18 cellular contexts compared by ENCODE assay signal in genomic region chr9:8978334-8978733, GRCh38.
"Had no signal": no experiment of that assay in that cellular context is flagged by ENCODE, and none has a peak within 500 bp of the region (broad histone marks: within the 10 kb centered on the region; RNA-seq: fewer than 3 reads in every experiment).

No MANE protein-coding gene starts in this region.

- ATAC-seq: foreskin keratinocyte; left colon; left ventricle myocardium superior; naive thymus-derived CD4-positive, alpha-beta T cell; right cardiac atrium had no signal

- DNase-seq: cortex of kidney; dorsolateral prefrontal cortex; effector CD8-positive, alpha-beta T cell; erythroblast; foreskin keratinocyte; left colon; left ventricle myocardium superior; mesendoderm; naive thymus-derived CD4-positive, alpha-beta T cell; ovary; right cardiac atrium; stimulated activated CD4-positive, alpha-beta T cell treated with anti-CD3 and anti-CD28 coated beads, Interleukin-2, amount 100 ng/mL, for 48 hours; stimulated activated naive CD4-positive, alpha-beta T cell treated with Interleukin-2 at 50 U/mL for 16 hours; thyroid gland had no signal

- H3K9me3 Mint-ChIP-seq: type B pancreatic cell had no signal

- FAIRE-seq: urothelium cell line had no signal

- H3K79me2 ChIP-seq: hepatocyte had no signal

- H2AFZ ChIP-seq: hepatocyte had no signal

- H3K27ac ChIP-seq: dorsolateral prefrontal cortex, foreskin keratinocyte, hepatocyte, ovary, thyroid gland had no signal

- H3K27me3 ChIP-seq: dorsolateral prefrontal cortex, foreskin keratinocyte, hepatocyte, ovary, thyroid gland had no signal

- H3K36me3 Mint-ChIP-seq: naive thymus-derived CD4-positive, alpha-beta T cell; type B pancreatic cell had no signal

- H3K27me3 Mint-ChIP-seq: type B pancreatic cell had no signal

- H3K4me3 ChIP-seq: dorsolateral prefrontal cortex, hepatocyte, ovary, smooth muscle cell, thyroid gland had no signal

- H3K4me3 Mint-ChIP-seq: naive thymus-derived CD4-positive, alpha-beta T cell; type B pancreatic cell had no signal

- H3K9me3 ChIP-seq: ovary, thyroid gland had no signal

- H3K4me1 Mint-ChIP-seq: naive thymus-derived CD4-positive, alpha-beta T cell had no signal

- H3K4me2 ChIP-seq: hepatocyte, smooth muscle cell had no signal

- H3K36me3 ChIP-seq: ovary, thyroid gland had no signal

- H3K4me1 ChIP-seq: foreskin keratinocyte, thyroid gland had no signal

- H3K27ac Mint-ChIP-seq: naive thymus-derived CD4-positive, alpha-beta T cell; type B pancreatic cell had no signal
